Comparison of ENCODE assay signal across 8 cellular contexts in genomic region chr1:203325418-203326091, GRCh38.
DNase-seq lines count a peak whose midpoint lies in the region; TF ChIP-seq lines count a peak whose summit lies in the region.

No MANE protein-coding gene starts in this region.

- peak overlapping the region; percentile 99 for H3K27ac ChIP-seq in effector memory CD4-positive, alpha-beta T cell (ENCODE audit: insufficient read depth, low read length, poor library complexity, severe bottlenecking)
- H3K27ac ChIP-seq in neutrophil: peak overlapping the region; percentile 94

- H3K9me3 ChIP-seq in effector memory CD4-positive, alpha-beta T cell (ENCODE audit: control insufficient read depth, low read length): no peaks in the 10 kb centered on the region
- H3K9me3 ChIP-seq in neutrophil: no peaks in the 10 kb centered on the region

- no peaks in the 10 kb centered on the region for H3K27me3 ChIP-seq in effector memory CD4-positive, alpha-beta T cell (replicated peaks; ENCODE audit: control insufficient read depth, insufficient read depth, low read length, poor library complexity, severe bottlenecking)
- no peaks in the 10 kb centered on the region for H3K27me3 ChIP-seq in neutrophil

- TF ChIP-seq CTCF in neutrophil (IDR thresholded peaks at IDR 0.05): no peak

- peak overlapping the region; percentile 26 for H3K4me3 ChIP-seq in effector memory CD4-positive, alpha-beta T cell (ENCODE audit: insufficient read depth, low read depth, low read length, poor library complexity, severe bottlenecking)
- H3K4me3 ChIP-seq in neutrophil (ENCODE audit: low read depth in 1 of 2, low read length in 1 of 2): peak overlapping the region; percentile 64 to 85

- no peaks in the 10 kb centered on the region for H3K36me3 ChIP-seq in effector memory CD4-positive, alpha-beta T cell (ENCODE audit: control insufficient read depth, insufficient read depth, low read length)
- no peaks in the 10 kb centered on the region for H3K36me3 ChIP-seq in neutrophil

- H3K4me1 ChIP-seq in effector memory CD4-positive, alpha-beta T cell (ENCODE audit: control insufficient read depth, insufficient read depth, low read length, poor library complexity, severe bottlenecking): peaks cover 70% of the 10 kb centered on the region
- peaks cover 74 to 75% of the 10 kb centered on the region in 2 experiments for H3K4me1 ChIP-seq in neutrophil (ENCODE audit: control insufficient read depth in 1 of 2, insufficient read depth in 1 of 2, low read depth in 1 of 2, low read length in 1 of 2)

- DNase-seq in NCI-H1417 (lab: John Stamatoyannopoulos, UW): peak; percentile 77 to 87 (median 78)
- no peak for DNase-seq in NCI-H1417 treated with DMSO at 0.1 percent for 48 hours (lab: John Stamatoyannopoulos, UW)
- peak; percentile 71 for DNase-seq in NCI-H748 treated with DMSO at 0.1 percent for 48 hours (lab: John Stamatoyannopoulos, UW)
- DNase-seq in effector memory CD4-positive, alpha-beta T cell: no peak
- no peak for DNase-seq in GDM1 (lab: John Stamatoyannopoulos, UW)
- DNase-seq in activated gamma-delta T cell (lab: John Stamatoyannopoulos, UW): no peak
- no peak for DNase-seq in UCSD-AML1 (lab: John Stamatoyannopoulos, UW; ENCODE audit: unreplicated experiment)

Comparison
In these comparisons a context has a peak if more than half of its experiments do, and no peak if none do; other contexts are left out.
1. DNase-seq: peak in NCI-H1417 (3 of 3) and NCI-H748 treated with DMSO at 0.1 percent for 48 hours (single experiment); none in NCI-H1417 treated with DMSO at 0.1 percent for 48 hours (single experiment), effector memory CD4-positive, alpha-beta T cell (0 of 3), GDM1 (single experiment), activated gamma-delta T cell (single experiment) and UCSD-AML1 (single experiment).